In the genomic region with DNA sequence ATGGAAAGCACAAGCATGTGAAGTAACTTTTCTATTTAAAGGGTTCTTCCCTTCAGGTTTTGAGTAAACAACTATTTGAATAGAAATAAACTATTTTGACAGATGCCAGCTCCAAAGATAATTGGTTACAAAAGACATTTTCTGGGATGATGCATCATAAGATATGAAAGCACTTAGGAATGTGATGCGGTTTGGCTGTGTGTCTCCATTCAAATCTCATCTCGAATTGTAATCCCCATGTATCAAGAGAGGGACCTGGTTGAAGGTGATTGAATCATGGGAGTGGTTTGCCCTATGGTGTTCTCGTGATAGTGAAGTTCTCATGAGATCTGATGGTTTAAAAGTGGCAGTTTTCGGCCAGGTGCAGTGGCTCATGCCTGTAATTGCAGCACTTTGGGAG, we compare ENCODE assay signal across 19 cellular contexts. TPM values are rescaled to one million over a fixed set of nuclear protein-coding genes. Genes with fewer than 3 reads are reported as not detected.
A peak's percentile ranks its signal among the peaks of the same experiment; 100 is the strongest.
DNase-seq lines count a peak whose midpoint lies in the region; FAIRE-seq and TF ChIP-seq lines count a peak whose summit lies in the region.
"Had no signal": no experiment of that assay in that cellular context is flagged by ENCODE, and none has a peak within 500 bp of the region (broad histone marks: within the 10 kb centered on the region; RNA-seq: fewer than 3 reads in every experiment).

No MANE protein-coding gene starts in this region.

- H3K36me3 ChIP-seq in astrocyte (ENCODE audit: insufficient read depth, low read length) (no peaks in the 10 kb centered on the region), muscle layer of colon (ENCODE audit: insufficient read depth, low read length) (no peaks in the 10 kb centered on the region)

- no peak overlapping the region for H3K4me3 Mint-ChIP-seq in IgD-negative memory B cell
- no peak overlapping the region for H3K4me3 Mint-ChIP-seq in astrocyte (ENCODE audit: unreplicated experiment)
- H3K4me3 Mint-ChIP-seq in activated T-cell treated with anti-CD3 and anti-CD28 coated beads, Interleukin-2, amount 50 U/mL, for 24 hours: no peak overlapping the region
- H3K4me3 Mint-ChIP-seq: CD14-positive monocyte had no signal

- H3K27me3 Mint-ChIP-seq in IgD-negative memory B cell: no peaks in the 10 kb centered on the region
- no peaks in the 10 kb centered on the region for H3K27me3 Mint-ChIP-seq in astrocyte (ENCODE audit: low read depth, unreplicated experiment)
- H3K27me3 Mint-ChIP-seq in activated T-cell treated with anti-CD3 and anti-CD28 coated beads, Interleukin-2, amount 50 U/mL, for 24 hours: no peaks in the 10 kb centered on the region

- H3K27me3 ChIP-seq in astrocyte (ENCODE audit: insufficient read depth, low read length) (no peaks in the 10 kb centered on the region), muscle layer of colon (ENCODE audit: control insufficient read depth in 1 of 2, insufficient read depth in 2 of 2, low read length in 2 of 2) (no peaks in the 10 kb centered on the region)

- H3K36me3 Mint-ChIP-seq in IgD-negative memory B cell: peaks cover 2% of the 10 kb centered on the region
- H3K36me3 Mint-ChIP-seq in astrocyte (ENCODE audit: low read depth, unreplicated experiment): no peaks in the 10 kb centered on the region
- H3K36me3 Mint-ChIP-seq in activated T-cell treated with anti-CD3 and anti-CD28 coated beads, Interleukin-2, amount 50 U/mL, for 24 hours (ENCODE audit: low read depth): no peaks in the 10 kb centered on the region

- no peaks in the 10 kb centered on the region for H3K9me3 Mint-ChIP-seq in IgD-negative memory B cell
- H3K9me3 Mint-ChIP-seq in astrocyte (ENCODE audit: unreplicated experiment): no peaks in the 10 kb centered on the region
- H3K9me3 Mint-ChIP-seq in activated T-cell treated with anti-CD3 and anti-CD28 coated beads, Interleukin-2, amount 50 U/mL, for 24 hours: no peaks in the 10 kb centered on the region

- no peak for TF ChIP-seq CTCF in astrocyte (IDR thresholded peaks at IDR 0.05; ENCODE audit: insufficient read depth, low read depth, low read length)

- H3K4me3 ChIP-seq in astrocyte (ENCODE audit: insufficient read depth, low read depth, low read length): no peak overlapping the region
- H3K4me3 ChIP-seq in muscle layer of colon (ENCODE audit: low read depth in 1 of 2, low read length in 2 of 2): no peak overlapping the region

- H3K27ac ChIP-seq in astrocyte (ENCODE audit: low read depth, low read length) (no peak overlapping the region), muscle layer of colon (ENCODE audit: low read depth, low read length) (peak overlapping the region; percentile 2)

- H3K9ac ChIP-seq in astrocyte (ENCODE audit: low read length) (no peak overlapping the region), muscle layer of colon (ENCODE audit: low read length) (no peak overlapping the region)

- peaks cover 26 to 46% (median 30%) of the 10 kb centered on the region in 3 donors for H3K4me1 Mint-ChIP-seq in IgD-negative memory B cell
- peaks cover 28% of the 10 kb centered on the region for H3K4me1 Mint-ChIP-seq in astrocyte (ENCODE audit: low read depth, unreplicated experiment)
- peaks cover 22% of the 10 kb centered on the region for H3K4me1 Mint-ChIP-seq in activated T-cell treated with anti-CD3 and anti-CD28 coated beads, Interleukin-2, amount 50 U/mL, for 24 hours (ENCODE audit: low read depth)

- DNase-seq in EH (ENCODE audit: low read depth): peak; percentile 67
- peak; percentile 27 for DNase-seq in astrocyte (ENCODE audit: low read depth)
- no peak for DNase-seq in activated T-cell treated with anti-CD3 and anti-CD28 coated beads, Interleukin-2, amount 50 U/mL, for 1 hour
- DNase-seq in stimulated activated CD4-positive, alpha-beta T cell treated with anti-CD3 and anti-CD28 coated beads, Interleukin-4, amount 100 ng/mL, for 1 hour: no peak
- DNase-seq in activated T-cell treated with anti-CD3 and anti-CD28 coated beads, Interleukin-2, amount 50 U/mL, for 24 hours: no peak
- DNase-seq: DMS79 treated with DMSO at 0.1 percent for 48 hours, GDM1, GOT3, KBM-7, NCI-H1105 treated with DMSO at 0.1 percent for 48 hours, NCI-H1694, NCI-H2081 treated with DMSO at 0.1 percent for 48 hours, NCI-H774, OCI-M1, SHP77 treated with DMSO at 0.1 percent for 48 hours had no signal

- no peak for FAIRE-seq in astrocyte (lab: Jason Lieb, UNC)
- FAIRE-seq: GM19239 had no signal

- no peak overlapping the region for H2AFZ ChIP-seq in astrocyte (ENCODE audit: low read depth, low read length)

- H3K79me2 ChIP-seq in astrocyte (ENCODE audit: insufficient read depth, low read length): peaks cover 72% of the 10 kb centered on the region

- H3K4me1 ChIP-seq in astrocyte (ENCODE audit: insufficient read depth, low read length) (peaks cover 24% of the 10 kb centered on the region), muscle layer of colon (ENCODE audit: insufficient read depth, low read length) (peaks cover 39% of the 10 kb centered on the region)

- no peaks in the 10 kb centered on the region for H3K9me3 ChIP-seq in astrocyte (ENCODE audit: insufficient read depth, low read depth, low read length)
- no peaks in the 10 kb centered on the region for H3K9me3 ChIP-seq in muscle layer of colon (ENCODE audit: low read length)

- H3K4me2 ChIP-seq in astrocyte (ENCODE audit: low read length): no peak overlapping the region

- H4K20me1 ChIP-seq in astrocyte (ENCODE audit: insufficient read depth, low read length): peaks cover 13% of the 10 kb centered on the region

- H3K27ac Mint-ChIP-seq in IgD-negative memory B cell: peak overlapping the region in 2 of 3 donors; percentile 16 to 43
- H3K27ac Mint-ChIP-seq in astrocyte (ENCODE audit: unreplicated experiment): no peak overlapping the region
- no peak overlapping the region for H3K27ac Mint-ChIP-seq in activated T-cell treated with anti-CD3 and anti-CD28 coated beads, Interleukin-2, amount 50 U/mL, for 24 hours
- H3K27ac Mint-ChIP-seq: CD14-positive monocyte had no signal

RNA-seq across cellular contexts. Expression of a gene that starts 6.4 kb away (rescaled TPM):
- polyA plus RNA-seq in IgD-negative memory B cell: 5.4 TPM
- total RNA-seq in astrocyte: 4.1 and 4.8 TPM in 2 replicates

Comparison
In these comparisons a context has a peak if more than half of its experiments do, and no peak if none do; other contexts are left out.
1. DNase-seq: peak in EH (single experiment) and astrocyte (single experiment); none in activated T-cell treated with anti-CD3 and anti-CD28 coated beads, Interleukin-2, amount 50 U/mL, for 1 hour (single experiment), stimulated activated CD4-positive, alpha-beta T cell treated with anti-CD3 and anti-CD28 coated beads, Interleukin-4, amount 100 ng/mL, for 1 hour (single experiment) and activated T-cell treated with anti-CD3 and anti-CD28 coated beads, Interleukin-2, amount 50 U/mL, for 24 hours (single experiment).
2. H3K27ac Mint-ChIP-seq: peak in IgD-negative memory B cell (2 of 3); none in astrocyte (single experiment) and activated T-cell treated with anti-CD3 and anti-CD28 coated beads, Interleukin-2, amount 50 U/mL, for 24 hours (single experiment).